21 cellular contexts compared by ENCODE assay signal in the genomic region with DNA sequence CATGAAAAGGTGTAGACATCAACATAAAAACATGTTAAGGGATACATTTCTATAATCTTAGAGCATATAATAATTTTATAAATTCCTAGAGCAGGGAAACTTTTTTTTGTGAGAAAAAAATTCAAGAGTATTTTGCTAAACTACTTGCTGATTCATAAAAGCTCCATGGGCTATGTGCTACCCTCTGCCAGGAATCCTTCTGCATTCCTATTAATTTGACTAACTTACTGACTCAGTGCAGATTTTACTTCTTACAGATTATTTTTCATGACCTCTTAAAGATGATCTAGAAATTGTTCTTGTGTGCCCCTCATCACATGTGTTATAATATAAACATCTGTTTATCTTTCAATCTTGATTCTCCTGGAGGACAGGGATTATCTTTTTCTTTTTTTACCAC. TPM values are rescaled to one million over a fixed set of nuclear protein-coding genes. Genes with fewer than 3 reads are reported as not detected.
DNase-seq lines count a peak whose midpoint lies in the region; TF ChIP-seq lines count a peak whose summit lies in the region.
"Had no signal": no experiment of that assay in that cellular context is flagged by ENCODE, and none has a peak within 500 bp of the region (broad histone marks: within the 10 kb centered on the region; RNA-seq: fewer than 3 reads in every experiment).

No MANE protein-coding gene starts in this region.

- H3K4me3 ChIP-seq in AG04449 (ENCODE audit: low read depth, low read length) (no peak overlapping the region), foreskin fibroblast (ENCODE audit: low read depth in 1 of 2, low read length in 2 of 2) (no peak overlapping the region), mesendoderm (ENCODE audit: low read length) (no peak overlapping the region)
- H3K4me3 ChIP-seq: BLaER1 treated with 17β-estradiol and CSF1 and Interleukin-3, amounts not matched to agents 10 nM and 100 nM; ovary; upper lobe of right lung had no signal

- H3K36me3 Mint-ChIP-seq in immature natural killer cell, result peaks cover 0 to 3% (median 0%) of the 10 kb centered on the region in 3 donors
- H3K36me3 Mint-ChIP-seq: mesothelial cell of epicardium had no signal

- H3K9ac ChIP-seq in mesendoderm (ENCODE audit: low read length), result no peak overlapping the region
- H3K9ac ChIP-seq: BLaER1 treated with 17β-estradiol and CSF1 and Interleukin-3, amounts not matched to agents 10 nM and 100 nM had no signal

- H3K4me3 Mint-ChIP-seq in immature natural killer cell, result no peak overlapping the region
- H3K4me3 Mint-ChIP-seq: activated CD4-positive, alpha-beta T cell treated with anti-CD3 and anti-CD28 coated beads, Interleukin-2, amount 10 ng/mL, durations not matched to agents 7 days and 5 days; mesothelial cell of epicardium had no signal

- H3K4me1 Mint-ChIP-seq in immature natural killer cell, result peaks cover 55 to 89% of the 10 kb centered on the region in 2 donors

- no peaks in the 10 kb centered on the region for H3K36me3 ChIP-seq in mesendoderm (ENCODE audit: control insufficient read depth, insufficient read depth, low read length)
- H3K36me3 ChIP-seq: ovary, upper lobe of right lung had no signal

- H3K18ac ChIP-seq in mesendoderm (ENCODE audit: low read length), result no peak overlapping the region

- no peak overlapping the region for H2AK5ac ChIP-seq in mesendoderm (ENCODE audit: low read length)

- no peak overlapping the region for H2BK15ac ChIP-seq in mesendoderm (replicated peaks; ENCODE audit: low read depth)

- POLR2A ChIA-PET in AG04449 (lab: Yijun Ruan, JAX), result no interaction called here

- H4K5ac ChIP-seq in mesendoderm (ENCODE audit: low read length), result no peak overlapping the region

- no peak overlapping the region for H3K4me2 ChIP-seq in mesendoderm (ENCODE audit: low read length)
- H3K4me2 ChIP-seq: BLaER1 treated with 17β-estradiol and CSF1 and Interleukin-3, amounts not matched to agents 10 nM and 100 nM had no signal

- no peaks in the 10 kb centered on the region for H3K9me3 Mint-ChIP-seq in immature natural killer cell
- H3K9me3 Mint-ChIP-seq: activated CD4-positive, alpha-beta T cell treated with anti-CD3 and anti-CD28 coated beads, Interleukin-2, amount 10 ng/mL, durations not matched to agents 7 days and 5 days; activated T-helper 2 cell treated with anti-CD3 and anti-CD28 coated beads, Interferon-gamma antibody, Interleukin-2, Interleukin-4, amounts not matched to agents 10 μg/mL and 5 μg/mL and 100 μg/mL, durations not matched to agents 14 hours and 24 hours and 36 hours; mesothelial cell of epicardium had no signal

- H3K27ac Mint-ChIP-seq in immature natural killer cell, result no peak overlapping the region
- H3K27ac Mint-ChIP-seq: activated CD4-positive, alpha-beta T cell treated with anti-CD3 and anti-CD28 coated beads, Interleukin-2, amount 10 ng/mL, durations not matched to agents 7 days and 5 days; activated T-helper 2 cell treated with anti-CD3 and anti-CD28 coated beads, Interferon-gamma antibody, Interleukin-2, Interleukin-4, amounts not matched to agents 10 μg/mL and 5 μg/mL and 100 μg/mL, durations not matched to agents 14 hours and 24 hours and 36 hours; mesothelial cell of epicardium had no signal

- no peak overlapping the region for H2BK120ac ChIP-seq in mesendoderm (ENCODE audit: low read depth, low read length)

- H3K4ac ChIP-seq in mesendoderm (ENCODE audit: low read depth, low read length), result no peak overlapping the region

- DNase-seq in AG04449 (ENCODE audit: low read depth, low spot score), result peak; percentile 58
- peak; percentile 88 for DNase-seq in HCEC 1CT
- peak; percentile 69 for DNase-seq in amniotic epithelial cell (ENCODE audit: low read depth)
- DNase-seq in foreskin fibroblast, result peak; percentile 54 to 76
- DNase-seq in immature natural killer cell, result no peak
- DNase-seq in NCI-H1105 treated with DMSO at 0.1 percent for 48 hours (lab: John Stamatoyannopoulos, UW), result no peak
- DNase-seq in HT-29 (ENCODE audit: low spot score), result no peak
- no peak for DNase-seq in mesendoderm
- DNase-seq: activated CD4-positive, alpha-beta T cell treated with anti-CD3 and anti-CD28 coated beads, Interleukin-2, amount 10 ng/mL, durations not matched to agents 7 days and 5 days; caudate nucleus; H7; MM.1S; ovary; upper lobe of right lung had no signal

- H3K79me2 ChIP-seq in mesendoderm (ENCODE audit: control insufficient read depth, insufficient read depth, low read length), result peaks cover 35% of the 10 kb centered on the region

- peaks cover 1% of the 10 kb centered on the region for H3K4me1 ChIP-seq in mesendoderm (ENCODE audit: control insufficient read depth, low read depth, low read length)

- H3K27ac ChIP-seq in mesendoderm (ENCODE audit: low read depth, low read length), result no peak overlapping the region
- H3K27ac ChIP-seq: BLaER1 treated with 17β-estradiol and CSF1 and Interleukin-3, amounts not matched to agents 10 nM and 100 nM; HL-60; ovary; upper lobe of right lung had no signal

- no peak overlapping the region for H2BK5ac ChIP-seq in mesendoderm (ENCODE audit: low read length)

- no peaks in the 10 kb centered on the region for H3K27me3 ChIP-seq in mesendoderm (ENCODE audit: insufficient read depth, low read length, poor library complexity)
- H3K27me3 ChIP-seq: BLaER1 treated with 17β-estradiol and CSF1 and Interleukin-3, amounts not matched to agents 10 nM and 100 nM; ovary; upper lobe of right lung had no signal

- H4K8ac ChIP-seq in mesendoderm (ENCODE audit: low read depth, low read length), result no peak overlapping the region

- CTCF ChIA-PET in AG04449 (lab: Yijun Ruan, JAX), result interaction anchor here (1.9 to 8.3 kb wide), 3 partner anchors 55 to 235 kb away, joined by 4 to 116 read pairs (median 34); no protein-coding TSS in a partner anchor

- TF ChIP-seq CTCF in AG04449 (IDR thresholded peaks at IDR 0.05; ENCODE audit: insufficient read depth, low read length, missing control alignments), result no peak
- no peak for TF ChIP-seq CTCF in foreskin fibroblast (IDR thresholded peaks at IDR 0.05; ENCODE audit: low read depth, low read length)

- H3K56ac ChIP-seq in mesendoderm (ENCODE audit: low read length), result no peak overlapping the region

- no peak overlapping the region for H3K23ac ChIP-seq in mesendoderm (ENCODE audit: low read length)

- peaks cover 0 to 2% (median 0%) of the 10 kb centered on the region in 3 donors for H3K27me3 Mint-ChIP-seq in immature natural killer cell (ENCODE audit: low read depth in 3 of 3)
- H3K27me3 Mint-ChIP-seq: activated CD4-positive, alpha-beta T cell treated with anti-CD3 and anti-CD28 coated beads, Interleukin-2, amount 10 ng/mL, durations not matched to agents 7 days and 5 days had no signal

- peaks cover 4% of the 10 kb centered on the region for H3K79me1 ChIP-seq in mesendoderm (ENCODE audit: low read length)

RNA-seq across cellular contexts. Expression of gene VTA1, which starts 5.7 kb away (rescaled TPM):
- polyA plus RNA-seq in immature natural killer cell, result 10 to 100 TPM; 38.9 to 83.1 (median 81.2) TPM
- total RNA-seq in HT-29 (2014; rRNA removed; shearing (Covaris generic)), result 24.7 and 27.6 TPM in 2 replicates
- polyA plus RNA-seq in mesendoderm (2013, experiment 1 of 2), result 96.0 TPM
- 95.4 TPM for polyA plus RNA-seq in mesendoderm (2013, experiment 2 of 2)

RNA-seq across cellular contexts. Expression of gene NMBR, which starts 5.8 kb away (rescaled TPM):
- not detected for polyA plus RNA-seq in immature natural killer cell
- not detected in 2 replicates for total RNA-seq in HT-29 (2014; rRNA removed; shearing (Covaris generic))
- polyA plus RNA-seq in mesendoderm (2013, experiment 1 of 2), result 0.03 TPM
- polyA plus RNA-seq in mesendoderm (2013, experiment 2 of 2), result 0.03 TPM
- total RNA-seq: activated CD4-positive, alpha-beta T cell treated with anti-CD3 and anti-CD28 coated beads, Interleukin-2, amount 10 ng/mL, durations not matched to agents 7 days and 5 days; activated T-helper 2 cell treated with anti-CD3 and anti-CD28 coated beads, Interferon-gamma antibody, Interleukin-2, Interleukin-4, amounts not matched to agents 10 μg/mL and 5 μg/mL and 100 μg/mL, durations not matched to agents 14 hours and 24 hours and 36 hours; Daoy; epithelial cell of proximal tubule; H7; T-helper 2 cell treated with Interferon-gamma antibody and Interleukin-4, amounts not matched to agents 100 ng/mL and 5 ng/mL, for 36 hours; upper lobe of right lung had no signal
- polyA plus RNA-seq: ovary had no signal

RNA-seq across cellular contexts. Expression of gene GJE1, which starts 20.0 kb away (rescaled TPM):
- not detected for polyA plus RNA-seq in immature natural killer cell
- not detected in 2 replicates for total RNA-seq in HT-29 (2014; rRNA removed; shearing (Covaris generic))
- not detected for polyA plus RNA-seq in mesendoderm (2013, experiment 1 of 2)
- polyA plus RNA-seq in mesendoderm (2013, experiment 2 of 2), result not detected
- total RNA-seq: activated CD4-positive, alpha-beta T cell treated with anti-CD3 and anti-CD28 coated beads, Interleukin-2, amount 10 ng/mL, durations not matched to agents 7 days and 5 days; activated T-helper 2 cell treated with anti-CD3 and anti-CD28 coated beads, Interferon-gamma antibody, Interleukin-2, Interleukin-4, amounts not matched to agents 10 μg/mL and 5 μg/mL and 100 μg/mL, durations not matched to agents 14 hours and 24 hours and 36 hours; Daoy; epithelial cell of proximal tubule; H7; mesothelial cell of epicardium; ovary; T-helper 2 cell treated with Interferon-gamma antibody and Interleukin-4, amounts not matched to agents 100 ng/mL and 5 ng/mL, for 36 hours; upper lobe of right lung had no signal
- polyA plus RNA-seq: ovary had no signal

Comparison
In these comparisons a context has a peak if more than half of its experiments do, and no peak if none do; other contexts are left out.
1. DNase-seq: peak in AG04449 (single experiment), HCEC 1CT (single experiment), amniotic epithelial cell (single experiment) and foreskin fibroblast (2 of 2); none in immature natural killer cell (0 of 3), NCI-H1105 treated with DMSO at 0.1 percent for 48 hours (single experiment), HT-29 (single experiment) and mesendoderm (single experiment).